Comparison of ENCODE assay signal across 8 cellular contexts in genomic region chr11:119056397-119056999, GRCh38. TPM values are rescaled to one million over a fixed set of nuclear protein-coding genes. Genes with fewer than 3 reads are reported as not detected.
DNase-seq lines count a peak whose midpoint lies in the region; ATAC-seq and TF ChIP-seq lines count a peak whose summit lies in the region.

No MANE protein-coding gene starts in this region.

- no peak overlapping the region for H3K4ac ChIP-seq in neuronal stem cell (ENCODE audit: low read length)

- H3K4me3 Mint-ChIP-seq in GM23338: peak overlapping the region; percentile 90

- H3K14ac ChIP-seq in neuronal stem cell (ENCODE audit: low read length): peak overlapping the region; percentile 82

- peaks cover 25% of the 10 kb centered on the region for H4K20me1 ChIP-seq in GM23338 (replicated peaks; ENCODE audit: insufficient read depth)

- H3K9me3 ChIP-seq in neuronal stem cell (replicated peaks in 1 of 2; ENCODE audit: control insufficient read depth in 2 of 2, insufficient read depth in 1 of 2, low read depth in 1 of 2, low read length in 2 of 2) (no peaks in the 10 kb centered on the region), vagina (no peaks in the 10 kb centered on the region)

- H3K4me1 ChIP-seq in GM23338 (ENCODE audit: insufficient read depth) (peaks cover 14% of the 10 kb centered on the region), neuronal stem cell (ENCODE audit: control insufficient read depth in 2 of 2, insufficient read depth in 1 of 2, low read depth in 1 of 2, low read length in 2 of 2) (peaks cover 5% of the 10 kb centered on the region in 2 donors), vagina (peaks cover 28% of the 10 kb centered on the region)

- peak overlapping the region; percentile 90 for H3K27ac ChIP-seq in GM23338 (ENCODE audit: low read depth)
- peak overlapping the region; percentile 75 for H3K27ac ChIP-seq in neuronal stem cell (replicated peaks; ENCODE audit: low read length)
- H3K27ac ChIP-seq in vagina: peak overlapping the region; percentile 72

- H3K27me3 ChIP-seq in GM23338 (ENCODE audit: insufficient read depth) (no peaks in the 10 kb centered on the region), neuronal stem cell (ENCODE audit: control insufficient read depth in 3 of 3, insufficient read depth in 3 of 3, low read depth in 1 of 3, low read length in 3 of 3) (no peaks in the 10 kb centered on the region), vagina (no peaks in the 10 kb centered on the region)

- H3K4me3 ChIP-seq in GM23338 (peak overlapping the region; percentile 96), fibroblast of mammary gland (ENCODE audit: control insufficient read depth, low read depth, low read length) (peak overlapping the region; percentile 81), neuronal stem cell (ENCODE audit: low read length in 2 of 2) (peak overlapping the region; percentile 79 to 96), vagina (peak overlapping the region; percentile 83 to 88)

- H3K4me2 ChIP-seq in GM23338 (peak overlapping the region; percentile 93), neuronal stem cell (ENCODE audit: insufficient read depth, low read length, poor library complexity, severe bottlenecking) (peak overlapping the region; percentile 75)

- H3K27me3 Mint-ChIP-seq in GM23338 (ENCODE audit: insufficient read depth, low read depth, poor library complexity): peaks cover 13% of the 10 kb centered on the region

- H3K4me1 Mint-ChIP-seq in GM23338: peaks cover 14% of the 10 kb centered on the region

- H3K23ac ChIP-seq in neuronal stem cell (ENCODE audit: low read depth, low read length, poor library complexity): peak overlapping the region; percentile 98

- no peak overlapping the region for H4K8ac ChIP-seq in neuronal stem cell (ENCODE audit: low read depth, low read length)

- H3K18ac ChIP-seq in neuronal stem cell (ENCODE audit: low read length): peak overlapping the region; percentile 97

- H2BK5ac ChIP-seq in neuronal stem cell (ENCODE audit: low read length): peak overlapping the region; percentile 39

- peak overlapping the region; percentile 98 for H3K27ac Mint-ChIP-seq in GM23338

- DNase-seq in Daoy (ENCODE audit: low read depth): peak; percentile 16
- peak; percentile 80 for DNase-seq in GM23338 (ENCODE audit: low spot score)
- DNase-seq in NCI-H1092 treated with DMSO at 0.1 percent for 48 hours (lab: John Stamatoyannopoulos, UW): peak; percentile 21
- DNase-seq in activated T-cell treated with anti-CD3 and anti-CD28 coated beads, Interleukin-2, amount 50 U/mL, for 1 hour: peak; percentile 57
- DNase-seq in fibroblast of mammary gland (ENCODE audit: low read depth): no peak
- peak; percentile 32 for DNase-seq in neuronal stem cell (ENCODE audit: low spot score)
- no peak for DNase-seq in vagina (ENCODE audit: extremely low spot score in 2 of 2)
- no peak for DNase-seq in AG08396 (ENCODE audit: low spot score)

- peaks cover 37% of the 10 kb centered on the region for H3K36me3 ChIP-seq in GM23338 (ENCODE audit: insufficient read depth)
- peaks cover 35 to 42% of the 10 kb centered on the region in 2 donors for H3K36me3 ChIP-seq in neuronal stem cell (replicated peaks in 1 of 2; ENCODE audit: control insufficient read depth in 2 of 2, insufficient read depth in 2 of 2, low read length in 2 of 2)
- H3K36me3 ChIP-seq in vagina: peaks cover 0 to 37% of the 10 kb centered on the region in 2 donors

- H3K9me3 Mint-ChIP-seq in GM23338: peaks cover 7% of the 10 kb centered on the region; the same call in 1 of the 3 replicates

- H3K9ac ChIP-seq in neuronal stem cell (ENCODE audit: low read depth, low read length, poor library complexity): peak overlapping the region; percentile 96

- ATAC-seq in GM23338: peak; percentile 31

- H2BK12ac ChIP-seq in neuronal stem cell (ENCODE audit: low read length): peak overlapping the region; percentile 22

- H2AFZ ChIP-seq in GM23338 (no peak overlapping the region; the same call in 1 of the 2 replicates), neuronal stem cell (ENCODE audit: low read length) (peak overlapping the region; percentile 96)

- H2BK120ac ChIP-seq in neuronal stem cell (ENCODE audit: low read depth, low read length): no peak overlapping the region

- intact Hi-C loops in vagina (cut with DNase I): no loop called here

- TF ChIP-seq CTCF in GM23338 (conservative IDR thresholded peaks at IDR 0.05; ENCODE audit: low read depth in 2 of 2) (no peak), fibroblast of mammary gland (conservative IDR thresholded peaks at IDR 0.05; ENCODE audit: control insufficient read depth, insufficient read depth, low read depth, low read length) (no peak), vagina (IDR thresholded peaks at IDR 0.05) (no peak)

- H2AK5ac ChIP-seq in neuronal stem cell (ENCODE audit: low read depth, low read length): peak overlapping the region; percentile 78

- TF ChIP-seq POLR2A in vagina (IDR thresholded peaks at IDR 0.05): no peak

- H3K36me3 Mint-ChIP-seq in GM23338 (ENCODE audit: low read depth): peaks cover 55% of the 10 kb centered on the region

- peak overlapping the region; percentile 53 for H4K91ac ChIP-seq in neuronal stem cell (ENCODE audit: low read depth, low read length, poor library complexity)

- no peak overlapping the region for H2BK15ac ChIP-seq in neuronal stem cell (ENCODE audit: low read length)

- H3K79me2 ChIP-seq in GM23338 (replicated peaks; ENCODE audit: insufficient read depth): peaks cover 43% of the 10 kb centered on the region

- peaks cover 16% of the 10 kb centered on the region for H3F3A ChIP-seq in GM23338 (replicated peaks; ENCODE audit: low read depth)

- 0 out of 2 replicates have a peak, but pooled peaks cover 4% of the 10 kb centered on the region for H3K9me2 ChIP-seq in GM23338 (ENCODE audit: insufficient read depth)

- peaks cover 27% of the 10 kb centered on the region for H3K79me1 ChIP-seq in neuronal stem cell (ENCODE audit: low read depth, low read length)

- no CpG with 5 or more reads among the region's 48 CpGs for WGBS in neuronal stem cell (ENCODE audit: extremely low coverage in 2 of 2, insufficient read length in 2 of 2, insufficient replicate concordance in 1 of 2), 2 donors

TF ChIP-seq in GM23338, 12 proteins besides CTCF, POLR2A, EP300 and RAD21:
- no peak for TF ChIP-seq POLR2AphosphoS5 (IDR thresholded peaks at IDR 0.05; ENCODE audit: low read depth)
- TF ChIP-seq, protein P1, sequence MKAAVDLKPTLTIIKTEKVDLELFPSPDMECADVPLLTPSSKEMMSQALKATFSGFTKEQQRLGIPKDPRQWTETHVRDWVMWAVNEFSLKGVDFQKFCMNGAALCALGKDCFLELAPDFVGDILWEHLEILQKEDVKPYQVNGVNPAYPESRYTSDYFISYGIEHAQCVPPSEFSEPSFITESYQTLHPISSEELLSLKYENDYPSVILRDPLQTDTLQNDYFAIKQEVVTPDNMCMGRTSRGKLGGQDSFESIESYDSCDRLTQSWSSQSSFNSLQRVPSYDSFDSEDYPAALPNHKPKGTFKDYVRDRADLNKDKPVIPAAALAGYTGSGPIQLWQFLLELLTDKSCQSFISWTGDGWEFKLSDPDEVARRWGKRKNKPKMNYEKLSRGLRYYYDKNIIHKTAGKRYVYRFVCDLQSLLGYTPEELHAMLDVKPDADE (IDR thresholded peaks at IDR 0.05): no peak
- TF ChIP-seq EZH2 (IDR thresholded peaks at IDR 0.05; ENCODE audit: low read depth, unreplicated experiment): no peak
- TF ChIP-seq CREB1 (CRISPR knock-in tag; IDR thresholded peaks at IDR 0.05; ENCODE audit: low read depth): no peak

RNA-seq across cellular contexts. Expression of gene HYOU1, which starts 0.5 kb away (rescaled TPM):
- 172 and 186 TPM in 2 replicates for total RNA-seq in Daoy (2014; rRNA removed; shearing (Covaris generic))
- total RNA-seq in GM23338 (2014; rRNA removed; shearing (Covaris generic)): 221 and 229 TPM in 2 replicates
- 48.2 and 51.6 TPM in 2 replicates for polyA plus RNA-seq in GM23338 (2016; fragmentation: Nextera tagmentation; extraction: Ambion mirVana)
- 76.2 TPM for polyA plus RNA-seq in neuronal stem cell (2013, experiment 1 of 2)
- 79.0 TPM for polyA plus RNA-seq in neuronal stem cell (2013, experiment 2 of 2)
- 49.6 TPM for total RNA-seq in vagina

RNA-seq across cellular contexts. Expression of gene VPS11, which starts 11.1 kb away (rescaled TPM):
- total RNA-seq in Daoy (2014; rRNA removed; shearing (Covaris generic)): 10.3 and 13.2 TPM in 2 replicates
- 13.4 and 14.6 TPM in 2 replicates for total RNA-seq in GM23338 (2014; rRNA removed; shearing (Covaris generic))
- 11.5 and 15.5 TPM in 2 replicates for polyA plus RNA-seq in GM23338 (2016; fragmentation: Nextera tagmentation; extraction: Ambion mirVana)
- polyA plus RNA-seq in neuronal stem cell (2013, experiment 1 of 2): 12.6 TPM
- 11.2 TPM for polyA plus RNA-seq in neuronal stem cell (2013, experiment 2 of 2)
- 56.0 TPM for total RNA-seq in vagina

RNA-seq across cellular contexts. Expression of gene SLC37A4, which starts 25.8 kb away (rescaled TPM):
- total RNA-seq in Daoy (2014; rRNA removed; shearing (Covaris generic)): 12.7 and 18.9 TPM in 2 replicates
- total RNA-seq in GM23338 (2014; rRNA removed; shearing (Covaris generic)): 50.2 and 56.4 TPM in 2 replicates
- polyA plus RNA-seq in GM23338 (2016; fragmentation: Nextera tagmentation; extraction: Ambion mirVana): 20.0 and 23.4 TPM in 2 replicates
- 44.0 TPM for polyA plus RNA-seq in neuronal stem cell (2013, experiment 1 of 2)
- polyA plus RNA-seq in neuronal stem cell (2013, experiment 2 of 2): 44.3 TPM
- 16.0 TPM for total RNA-seq in vagina

RNA-seq across cellular contexts. Expression of gene HMBS, which starts 28.2 kb away (rescaled TPM):
- total RNA-seq in Daoy (2014; rRNA removed; shearing (Covaris generic)): 2.0 and 6.0 TPM in 2 replicates
- 91.7 and 107 TPM in 2 replicates for total RNA-seq in GM23338 (2014; rRNA removed; shearing (Covaris generic))
- polyA plus RNA-seq in GM23338 (2016; fragmentation: Nextera tagmentation; extraction: Ambion mirVana): 101 and 105 TPM in 2 replicates
- 36.5 TPM for polyA plus RNA-seq in neuronal stem cell (2013, experiment 1 of 2)
- 37.2 TPM for polyA plus RNA-seq in neuronal stem cell (2013, experiment 2 of 2)
- total RNA-seq in vagina: 13.5 TPM

RNA-seq across cellular contexts. Expression of gene TRAPPC4, which starts 37.9 kb away (rescaled TPM):
- total RNA-seq in Daoy (2014; rRNA removed; shearing (Covaris generic)): 102 and 110 TPM in 2 replicates
- total RNA-seq in GM23338 (2014; rRNA removed; shearing (Covaris generic)): 79.9 and 97.2 TPM in 2 replicates
- polyA plus RNA-seq in GM23338 (2016; fragmentation: Nextera tagmentation; extraction: Ambion mirVana): 118 and 142 TPM in 2 replicates
- 72.1 TPM for polyA plus RNA-seq in neuronal stem cell (2013, experiment 1 of 2)
- polyA plus RNA-seq in neuronal stem cell (2013, experiment 2 of 2): 74.9 TPM
- total RNA-seq in vagina: 40.0 TPM

Comparison
In these comparisons a context has a peak if more than half of its experiments do, and no peak if none do; other contexts are left out.
1. DNase-seq: peak in Daoy (single experiment), GM23338 (single experiment), NCI-H1092 treated with DMSO at 0.1 percent for 48 hours (single experiment), activated T-cell treated with anti-CD3 and anti-CD28 coated beads, Interleukin-2, amount 50 U/mL, for 1 hour (single experiment) and neuronal stem cell (single experiment); none in fibroblast of mammary gland (single experiment), vagina (0 of 2) and AG08396 (single experiment).
2. Peak in every context shown above with its lines, with median percentiles within 50 percentile points of each other: H3K27ac ChIP-seq and H3K4me3 ChIP-seq.